In the genomic region with DNA sequence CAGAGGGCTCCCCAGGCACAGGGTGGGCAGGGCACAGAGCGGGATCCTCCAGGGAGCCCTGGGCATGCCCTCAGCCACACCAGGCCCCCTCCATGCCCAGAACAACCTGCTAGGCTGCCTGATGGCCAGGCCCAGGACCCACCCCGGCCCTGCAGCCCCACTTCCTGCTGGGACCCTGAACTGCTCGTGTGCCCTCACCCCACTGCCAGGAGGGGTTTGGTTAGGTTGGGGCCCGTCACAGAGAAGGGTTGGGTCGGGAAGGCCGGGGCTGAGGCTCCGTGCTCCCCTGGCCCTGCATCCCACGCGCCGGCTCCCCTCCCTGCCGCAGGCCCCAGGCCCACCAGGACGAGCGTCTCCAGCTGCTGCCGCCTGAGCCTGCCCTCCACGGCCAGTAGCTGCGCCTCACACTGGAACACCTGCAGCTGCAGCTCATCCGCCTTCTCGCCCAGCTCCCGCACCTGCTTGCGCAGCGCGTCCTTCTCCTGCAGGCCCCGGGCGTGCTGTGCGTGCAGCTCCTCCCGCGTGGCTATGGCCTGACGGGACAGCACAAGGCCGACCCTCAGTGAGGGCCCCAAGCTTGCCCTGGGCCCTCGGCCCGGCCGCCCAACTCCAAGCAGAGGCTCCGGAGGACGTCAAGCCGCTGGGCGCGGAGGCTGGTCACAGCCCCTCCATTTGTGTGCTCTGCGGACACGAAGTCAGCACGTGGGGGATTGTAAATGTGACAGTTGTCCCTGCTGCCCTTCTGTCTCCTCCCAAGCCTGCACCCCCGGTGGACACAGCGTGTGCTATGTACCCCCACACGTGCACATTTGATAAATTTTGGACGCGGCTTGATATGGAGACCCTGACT, we compare ENCODE assay signal across 1 cellular context.
TF ChIP-seq lines count a peak whose summit lies in the region.

No MANE protein-coding gene starts in this region.

TF ChIP-seq in HepG2, 621 proteins besides CTCF, POLR2A, EP300 and RAD21:
- TF ChIP-seq NBN (conservative IDR thresholded peaks at IDR 0.05) (no peak), ZNF20 (CRISPR knock-in tag; IDR thresholded peaks at IDR 0.05) (no peak), ZNF547 (CRISPR knock-in tag; IDR thresholded peaks at IDR 0.05) (no peak), AGO2 (optimal IDR thresholded peaks at IDR 0.05; ENCODE audit: low read depth, low read length) (peak; percentile 56), RBFOX2 (IDR thresholded peaks at IDR 0.05; ENCODE audit: low read depth, low read length) (peak; percentile 49; the same call in 1 of the 2 replicates)
